30 cellular contexts compared by ENCODE assay signal in genomic region chr10:3858051-3858845, GRCh38.
"Had no signal": no experiment of that assay in that cellular context is flagged by ENCODE, and none has a peak within 500 bp of the region (broad histone marks: within the 10 kb centered on the region; RNA-seq: fewer than 3 reads in every experiment).

No MANE protein-coding gene starts in this region.

- H3K36me3 Mint-ChIP-seq: activated naive CD8-positive, alpha-beta T cell treated with anti-CD3 and anti-CD28 coated beads, Interleukin-2, amount 10 ng/mL, durations not matched to agents 7 days and 5 days; memory B cell; natural killer cell treated with Interleukin-12 subunit alpha and Interleukin-12 subunit beta and Interleukin-15 and Interleukin-18, amount 100 ng/mL, for 72 hours had no signal

- H3K4me3 Mint-ChIP-seq: activated CD4-positive, alpha-beta memory T cell treated with anti-CD3 and anti-CD28 coated beads, Interleukin-2, amount 10 ng/mL, durations not matched to agents 7 days and 5 days; activated CD4-positive, alpha-beta T cell treated with anti-CD3 and anti-CD28 coated beads, Interleukin-2, amount 10 ng/mL, durations not matched to agents 24 days and 14 days; activated naive CD4-positive, alpha-beta T cell treated with anti-CD3 and anti-CD28 coated beads for 36 hours; activated naive CD8-positive, alpha-beta T cell treated with anti-CD3 and anti-CD28 coated beads, Interleukin-2, amount 10 ng/mL, durations not matched to agents 7 days and 5 days; activated T-cell treated with anti-CD3 and anti-CD28 coated beads, Interleukin-2, amount 50 U/mL, for 72 hours; dendritic cell treated with granulocyte-macrophage colony-stimulating factor and Interleukin-4, amounts not matched to agents 40 ng/mL and 50 ng/mL, for 4 days; memory B cell; natural killer cell treated with Interleukin-12 subunit alpha and Interleukin-12 subunit beta and Interleukin-15 and Interleukin-18, amount 100 ng/mL, for 72 hours; T-helper 2 cell treated with Interferon-gamma antibody and Interleukin-4, amounts not matched to agents 5 μg/mL and 100 μg/mL, for 36 hours had no signal

- FAIRE-seq: endometrium, islet of Langerhans had no signal

- ATAC-seq: activated CD4-positive, CD25-positive, alpha-beta regulatory T cell treated with anti-CD3 and anti-CD28 coated beads, Interleukin-2, amount 50 U/mL, for 24 hours; activated T-cell treated with anti-CD3 and anti-CD28 coated beads, Interleukin-2, amount 50 U/mL, for 72 hours; left cardiac atrium; natural killer cell treated with Interleukin-12 subunit alpha and Interleukin-12 subunit beta and Interleukin-15 and Interleukin-18, amount 100 ng/mL, for 72 hours; psoas muscle; right cardiac atrium had no signal

- H3K27ac Mint-ChIP-seq: activated CD4-positive, alpha-beta memory T cell treated with anti-CD3 and anti-CD28 coated beads, Interleukin-2, amount 10 ng/mL, durations not matched to agents 7 days and 5 days; activated CD4-positive, alpha-beta T cell treated with anti-CD3 and anti-CD28 coated beads, Interleukin-2, amount 10 ng/mL, durations not matched to agents 24 days and 14 days; activated naive CD4-positive, alpha-beta T cell treated with anti-CD3 and anti-CD28 coated beads for 36 hours; activated naive CD8-positive, alpha-beta T cell treated with anti-CD3 and anti-CD28 coated beads, Interleukin-2, amount 10 ng/mL, durations not matched to agents 7 days and 5 days; activated T-cell treated with anti-CD3 and anti-CD28 coated beads, Interleukin-2, amount 50 U/mL, for 72 hours; dendritic cell treated with granulocyte-macrophage colony-stimulating factor and Interleukin-4, amounts not matched to agents 40 ng/mL and 50 ng/mL, for 4 days; memory B cell; T-helper 2 cell treated with Interferon-gamma antibody and Interleukin-4, amounts not matched to agents 5 μg/mL and 100 μg/mL, for 36 hours had no signal

- H3K4me1 Mint-ChIP-seq: activated naive CD8-positive, alpha-beta T cell treated with anti-CD3 and anti-CD28 coated beads, Interleukin-2, amount 10 ng/mL, durations not matched to agents 7 days and 5 days had no signal

- H3K9me3 ChIP-seq: neutrophil, ovary, psoas muscle, stomach, suprapubic skin, tibial nerve, uterus had no signal

- H3K36me3 ChIP-seq: cardiac muscle cell, neutrophil, ovary, stomach, suprapubic skin, tibial nerve, uterus had no signal

- H3K27ac ChIP-seq: cardiac muscle cell, neutrophil, ovary, psoas muscle, stomach, suprapubic skin, tibial nerve, uterus, VCaP had no signal

- H3K27me3 ChIP-seq: cardiac muscle cell, neutrophil, ovary, stomach, suprapubic skin, tibial nerve, uterus had no signal

- DNase-seq: activated CD4-positive, alpha-beta memory T cell treated with anti-CD3 and anti-CD28 coated beads, Interleukin-2, amount 10 ng/mL, durations not matched to agents 7 days and 5 days; activated effector memory CD4-positive, alpha-beta T cell treated with Interleukin-2 at 50 U/mL for 16 hours; activated naive CD4-positive, alpha-beta T cell treated with anti-CD3 and anti-CD28 coated beads for 36 hours; activated naive CD8-positive, alpha-beta T cell treated with anti-CD3 and anti-CD28 coated beads, Interleukin-2, amount 10 ng/mL, durations not matched to agents 7 days and 5 days; activated T-cell treated with anti-CD3 and anti-CD28 coated beads, Interleukin-2, amount 50 U/mL, for 72 hours; amniotic stem cell; effector CD4-positive, alpha-beta T cell; erythroblast; hypothalamus; left cardiac atrium; ovary; psoas muscle; right cardiac atrium; stimulated activated CD4-positive, alpha-beta T cell treated with anti-CD3 and anti-CD28 coated beads, Interleukin-12 subunit alpha, Interleukin-12 subunit beta, amount 100 ng/mL, for 4 hours; stimulated activated CD4-positive, alpha-beta T cell treated with anti-CD3 and anti-CD28 coated beads, Interleukin-4, amount 100 ng/mL, for 4 hours; stomach; uterus had no signal

- H3K27me3 Mint-ChIP-seq: activated CD4-positive, alpha-beta memory T cell treated with anti-CD3 and anti-CD28 coated beads, Interleukin-2, amount 10 ng/mL, durations not matched to agents 7 days and 5 days; activated CD4-positive, alpha-beta T cell treated with anti-CD3 and anti-CD28 coated beads, Interleukin-2, amount 10 ng/mL, durations not matched to agents 24 days and 14 days; activated naive CD8-positive, alpha-beta T cell treated with anti-CD3 and anti-CD28 coated beads, Interleukin-2, amount 10 ng/mL, durations not matched to agents 7 days and 5 days; dendritic cell treated with granulocyte-macrophage colony-stimulating factor and Interleukin-4, amounts not matched to agents 40 ng/mL and 50 ng/mL, for 4 days; memory B cell; natural killer cell treated with Interleukin-12 subunit alpha and Interleukin-12 subunit beta and Interleukin-15 and Interleukin-18, amount 100 ng/mL, for 72 hours had no signal

- H3K9me3 Mint-ChIP-seq: activated CD4-positive, alpha-beta memory T cell treated with anti-CD3 and anti-CD28 coated beads, Interleukin-2, amount 10 ng/mL, durations not matched to agents 7 days and 5 days; activated naive CD4-positive, alpha-beta T cell treated with anti-CD3 and anti-CD28 coated beads for 36 hours; activated naive CD8-positive, alpha-beta T cell treated with anti-CD3 and anti-CD28 coated beads, Interleukin-2, amount 10 ng/mL, durations not matched to agents 7 days and 5 days; activated T-cell treated with anti-CD3 and anti-CD28 coated beads, Interleukin-2, amount 50 U/mL, for 72 hours; dendritic cell treated with granulocyte-macrophage colony-stimulating factor and Interleukin-4, amounts not matched to agents 40 ng/mL and 50 ng/mL, for 4 days; memory B cell; natural killer cell treated with Interleukin-12 subunit alpha and Interleukin-12 subunit beta and Interleukin-15 and Interleukin-18, amount 100 ng/mL, for 72 hours; T-helper 2 cell treated with Interferon-gamma antibody and Interleukin-4, amounts not matched to agents 5 μg/mL and 100 μg/mL, for 36 hours had no signal

- H3K4me3 ChIP-seq: cardiac muscle cell, ovary, psoas muscle, stomach, suprapubic skin, tibial nerve, uterus had no signal
